ENCODE assay signal across 8 cellular contexts in the genomic region with DNA sequence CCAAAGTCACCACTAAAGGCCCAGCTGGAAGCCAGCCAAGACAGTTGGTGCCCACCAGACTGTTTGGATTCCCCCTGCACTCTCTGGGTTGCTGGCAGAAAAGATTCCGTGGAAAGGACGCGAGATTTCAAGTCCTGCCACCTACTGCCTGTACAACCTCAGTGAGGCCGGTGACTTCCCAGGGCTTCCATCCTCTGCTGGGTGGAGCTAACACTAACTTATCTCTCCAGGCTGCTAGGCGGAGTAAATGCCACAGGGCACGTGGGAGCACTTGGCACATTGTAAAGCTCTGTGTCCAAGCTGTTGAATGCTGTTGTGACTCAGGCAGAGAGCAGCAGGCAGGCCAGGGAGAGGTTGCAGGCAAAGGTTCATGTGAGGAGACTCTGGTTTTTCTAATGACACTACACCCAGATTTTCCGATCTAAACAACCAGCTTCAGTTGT. TPM values are rescaled to one million over a fixed set of nuclear protein-coding genes. Genes with fewer than 3 reads are reported as not detected.
DNase-seq lines count a peak whose midpoint lies in the region; ATAC-seq and TF ChIP-seq lines count a peak whose summit lies in the region.

No MANE protein-coding gene starts in this region.

- ATAC-seq in stimulated activated naive CD8-positive, alpha-beta T cell treated with anti-CD3 and anti-CD28 coated beads, Interleukin-15, Interleukin-2, amounts not matched to agents 100 U/mL and 50 U/mL, for 24 hours, result no peak
- no peak for ATAC-seq in GM18505 (IDR thresholded peaks at IDR 0.05; ENCODE audit: unreplicated experiment)

- H3K4me1 ChIP-seq in duodenal mucosa (ENCODE audit: control insufficient read depth in 1 of 2, insufficient read depth in 2 of 2, low read length in 2 of 2), result peaks cover 33 to 39% of the 10 kb centered on the region in 2 donors

- no peaks in the 10 kb centered on the region for H3K9me3 ChIP-seq in duodenal mucosa (ENCODE audit: control insufficient read depth in 1 of 2, low read length in 2 of 2)

- H3K4me3 Mint-ChIP-seq in T-helper 2 cell treated with Interferon-gamma antibody and Interleukin-4, amounts not matched to agents 5 μg/mL and 100 μg/mL, for 36 hours, result no peak overlapping the region
- no peak overlapping the region for H3K4me3 Mint-ChIP-seq in activated CD4-positive, alpha-beta memory T cell treated with anti-CD3 and anti-CD28 coated beads for 36 hours

- H3K4me3 ChIP-seq in duodenal mucosa (ENCODE audit: low read depth in 1 of 2, low read length in 2 of 2), result peak overlapping the region in 1 of 2 donors; percentile 32

- H3K27ac ChIP-seq in duodenal mucosa (ENCODE audit: low read depth, low read length), result peak overlapping the region; percentile 80

- POLR2A ChIA-PET in activated CD4-positive, alpha-beta memory T cell treated with anti-CD3 and anti-CD28 coated beads for 36 hours (lab: Charles Lee), result no interaction called here

- H3K9ac ChIP-seq in duodenal mucosa (ENCODE audit: low read depth in 1 of 2, low read length in 2 of 2), result peak overlapping the region; percentile 39 to 40

- DNase-seq in EL, result peak; percentile 92
- DNase-seq in NCI-H510A treated with DMSO at 0.1 percent for 48 hours (lab: John Stamatoyannopoulos, UW), result peak; percentile 87
- DNase-seq in mucosa of gallbladder (ENCODE audit: low spot score), result peak; percentile 94
- no peak for DNase-seq in T-helper 2 cell treated with Interferon-gamma antibody and Interleukin-4, amounts not matched to agents 5 μg/mL and 100 μg/mL, for 36 hours (ENCODE audit: low spot score)
- no peak for DNase-seq in stimulated activated naive CD8-positive, alpha-beta T cell treated with anti-CD3 and anti-CD28 coated beads, Interleukin-15, Interleukin-2, amounts not matched to agents 100 U/mL and 50 U/mL, for 24 hours
- DNase-seq in activated CD4-positive, alpha-beta memory T cell treated with anti-CD3 and anti-CD28 coated beads for 36 hours, result no peak

- no peaks in the 10 kb centered on the region for H3K27me3 ChIP-seq in duodenal mucosa (ENCODE audit: control insufficient read depth in 1 of 2, insufficient read depth in 2 of 2, low read length in 2 of 2)

- H3K27me3 Mint-ChIP-seq in T-helper 2 cell treated with Interferon-gamma antibody and Interleukin-4, amounts not matched to agents 5 μg/mL and 100 μg/mL, for 36 hours (ENCODE audit: low read depth), result no peaks in the 10 kb centered on the region
- no peaks in the 10 kb centered on the region for H3K27me3 Mint-ChIP-seq in activated CD4-positive, alpha-beta memory T cell treated with anti-CD3 and anti-CD28 coated beads for 36 hours

- H3K4me1 Mint-ChIP-seq in T-helper 2 cell treated with Interferon-gamma antibody and Interleukin-4, amounts not matched to agents 5 μg/mL and 100 μg/mL, for 36 hours (ENCODE audit: low read depth), result peaks cover 3% of the 10 kb centered on the region
- H3K4me1 Mint-ChIP-seq in activated CD4-positive, alpha-beta memory T cell treated with anti-CD3 and anti-CD28 coated beads for 36 hours (ENCODE audit: low read depth), result peaks cover 4% of the 10 kb centered on the region

- no peaks in the 10 kb centered on the region for H3K36me3 Mint-ChIP-seq in T-helper 2 cell treated with Interferon-gamma antibody and Interleukin-4, amounts not matched to agents 5 μg/mL and 100 μg/mL, for 36 hours (ENCODE audit: low read depth)
- no peaks in the 10 kb centered on the region for H3K36me3 Mint-ChIP-seq in activated CD4-positive, alpha-beta memory T cell treated with anti-CD3 and anti-CD28 coated beads for 36 hours

- no peaks in the 10 kb centered on the region for H3K36me3 ChIP-seq in duodenal mucosa (ENCODE audit: control insufficient read depth in 1 of 2, insufficient read depth in 2 of 2, low read length in 2 of 2)

- intact Hi-C loops in activated CD4-positive, alpha-beta memory T cell treated with anti-CD3 and anti-CD28 coated beads for 36 hours (cut with micrococcal nuclease), result no loop called here

- H3K9me3 Mint-ChIP-seq in T-helper 2 cell treated with Interferon-gamma antibody and Interleukin-4, amounts not matched to agents 5 μg/mL and 100 μg/mL, for 36 hours, result no peaks in the 10 kb centered on the region
- H3K9me3 Mint-ChIP-seq in activated CD4-positive, alpha-beta memory T cell treated with anti-CD3 and anti-CD28 coated beads for 36 hours, result no peaks in the 10 kb centered on the region

- TF ChIP-seq POLR2A in GM18505 (IDR thresholded peaks at IDR 0.05; ENCODE audit: borderline replicate concordance, extremely low read depth, insufficient read depth, insufficient read length), result no peak

- CTCF ChIA-PET in activated CD4-positive, alpha-beta memory T cell treated with anti-CD3 and anti-CD28 coated beads for 36 hours (lab: Charles Lee), result interaction anchor here (1.0 kb wide), 1 partner anchor 24 kb away, joined by 3 read pairs; no protein-coding TSS in a partner anchor

- H3K27ac Mint-ChIP-seq in T-helper 2 cell treated with Interferon-gamma antibody and Interleukin-4, amounts not matched to agents 5 μg/mL and 100 μg/mL, for 36 hours, result no peak overlapping the region
- no peak overlapping the region for H3K27ac Mint-ChIP-seq in activated CD4-positive, alpha-beta memory T cell treated with anti-CD3 and anti-CD28 coated beads for 36 hours

RNA-seq across cellular contexts. Expression of a gene that starts 50.9 kb away (rescaled TPM):
- total RNA-seq in mucosa of gallbladder, result 25.8 TPM
- total RNA-seq in activated CD4-positive, alpha-beta memory T cell treated with anti-CD3 and anti-CD28 coated beads for 36 hours, result 1 to 10 TPM; 2.5 to 2.7 TPM

Comparison
In these comparisons a context has a peak if more than half of its experiments do, and no peak if none do; other contexts are left out.
1. DNase-seq: peak in EL (single experiment), NCI-H510A treated with DMSO at 0.1 percent for 48 hours (single experiment) and mucosa of gallbladder (single experiment); none in T-helper 2 cell treated with Interferon-gamma antibody and Interleukin-4, amounts not matched to agents 5 μg/mL and 100 μg/mL, for 36 hours (single experiment), stimulated activated naive CD8-positive, alpha-beta T cell treated with anti-CD3 and anti-CD28 coated beads, Interleukin-15, Interleukin-2, amounts not matched to agents 100 U/mL and 50 U/mL, for 24 hours (single experiment) and activated CD4-positive, alpha-beta memory T cell treated with anti-CD3 and anti-CD28 coated beads for 36 hours (single experiment).